1 cellular context compared by ENCODE assay signal in genomic region chr20:29308956-29309355, GRCh38.
TF ChIP-seq lines count a peak whose summit lies in the region.

No MANE protein-coding gene starts in this region.

TF ChIP-seq in HEK293, 187 proteins besides CTCF, POLR2A, EP300 and RAD21:
- TF ChIP-seq ZNF366 (tag by site-specific recombination; conservative IDR thresholded peaks at IDR 0.05): 0 out of 2 replicates have a peak, but pooled peaks have one; percentile 23
- peak; percentile 93 for TF ChIP-seq ZNF596 (tag by site-specific recombination; IDR thresholded peaks at IDR 0.05)
